Comparison of ENCODE assay signal across 19 cellular contexts in the genomic region with DNA sequence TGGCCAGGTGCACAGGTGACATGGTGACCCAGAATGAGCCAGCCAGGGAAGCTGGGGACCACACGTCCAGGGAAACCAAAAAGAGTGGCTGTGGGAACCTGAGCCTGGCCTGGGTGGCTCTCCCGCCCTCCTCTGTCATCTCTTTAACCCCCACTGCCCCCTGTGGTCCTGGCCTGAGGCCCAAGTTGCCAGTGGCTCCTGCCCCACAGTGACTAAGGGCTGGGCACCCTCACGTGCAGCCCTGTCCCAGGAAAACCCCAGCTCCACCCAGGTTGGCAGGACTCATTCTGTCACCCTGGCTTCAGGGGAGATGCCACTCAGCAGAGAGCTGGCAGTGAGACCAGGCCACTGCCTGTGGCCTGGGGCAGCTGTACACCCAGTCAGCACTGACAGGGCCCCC. TPM values are rescaled to one million over a fixed set of nuclear protein-coding genes. Genes with fewer than 3 reads are reported as not detected.
DNase-seq lines count a peak whose midpoint lies in the region; ATAC-seq, FAIRE-seq and TF ChIP-seq lines count a peak whose summit lies in the region.
"Had no signal": no experiment of that assay in that cellular context is flagged by ENCODE, and none has a peak within 500 bp of the region (broad histone marks: within the 10 kb centered on the region; RNA-seq: fewer than 3 reads in every experiment).

No MANE protein-coding gene starts in this region.

- H3K4me1 Mint-ChIP-seq in endothelial cell (ENCODE audit: unreplicated experiment), result no peaks in the 10 kb centered on the region

- no peak for FAIRE-seq in urothelium cell line (lab: Jason Lieb, UNC)
- FAIRE-seq: astrocyte had no signal

- H3K9me3 ChIP-seq in NT2/D1 (ENCODE audit: insufficient read depth, low read length), result no peaks in the 10 kb centered on the region
- H3K9me3 ChIP-seq in psoas muscle, result no peaks in the 10 kb centered on the region
- H3K9me3 ChIP-seq: BLaER1, esophagus muscularis mucosa, heart right ventricle had no signal

- peaks cover 3% of the 10 kb centered on the region for H3K36me3 Mint-ChIP-seq in endothelial cell (ENCODE audit: low read depth, unreplicated experiment)

- peak overlapping the region; percentile 54 for H3K27ac Mint-ChIP-seq in endothelial cell (ENCODE audit: unreplicated experiment)

- H3K27ac ChIP-seq in psoas muscle (peak overlapping the region; percentile 78), foreskin keratinocyte (no peak overlapping the region)
- H3K27ac ChIP-seq: BLaER1, KMS-11, SK-N-MC had no signal

- H3K4me3 Mint-ChIP-seq in endothelial cell (ENCODE audit: unreplicated experiment), result no peak overlapping the region
- H3K4me3 Mint-ChIP-seq: naive thymus-derived CD8-positive, alpha-beta T cell; stimulated activated naive B cell treated with anti-CD40 and anti-IgM and Interleukin-4, amounts not matched to agents 10 μg/mL and 1 μg/mL and 100 μg/mL, for 72 hours had no signal

- peak; percentile 79 to 85 (median 83) for ATAC-seq in psoas muscle
- ATAC-seq in HG03095 (IDR thresholded peaks at IDR 0.05; ENCODE audit: unreplicated experiment), result no peak
- no peak for ATAC-seq in foreskin keratinocyte
- ATAC-seq: naive thymus-derived CD8-positive, alpha-beta T cell; stimulated activated naive B cell treated with anti-CD40 and anti-IgM and Interleukin-4, amounts not matched to agents 10 μg/mL and 1 μg/mL and 100 μg/mL, for 72 hours had no signal

- DNase-seq in ELR (ENCODE audit: low read depth) (peak; percentile 36), NT2/D1 (ENCODE audit: low read depth, low spot score) (no peak), endothelial cell (ENCODE audit: low spot score) (no peak), psoas muscle (peak; percentile 83 to 95), urothelium cell line (ENCODE audit: low spot score) (no peak), EL (no peak), foreskin keratinocyte (no peak)
- DNase-seq: activated CD4-positive, alpha-beta T cell treated with anti-CD3 and anti-CD28 coated beads, Interleukin-2, amount 50 U/mL, for 48 hours; DMS53; heart right ventricle; naive thymus-derived CD8-positive, alpha-beta T cell; NCI-H1436; stimulated activated naive B cell treated with anti-CD40 and anti-IgM and Interleukin-4, amounts not matched to agents 10 μg/mL and 1 μg/mL and 100 μg/mL, for 72 hours had no signal

- H3K36me3 ChIP-seq in NT2/D1 (ENCODE audit: insufficient read depth, insufficient read length, low read length), result peaks cover 53% of the 10 kb centered on the region
- peaks cover 0 to 29% of the 10 kb centered on the region in 2 donors for H3K36me3 ChIP-seq in psoas muscle (ENCODE audit: insufficient read depth in 1 of 2, low read depth in 1 of 2)

- intact Hi-C loops in psoas muscle (cut with DNase I), result loop anchor here in 1 of 2 donors (2.0 to 10.0 kb wide), 3 partner anchors 50 to 186 kb away; a partner anchor contains a TSS

- peak overlapping the region; percentile 17 for H3K9ac ChIP-seq in NT2/D1 (ENCODE audit: insufficient read length, low read depth)
- H3K9ac ChIP-seq: BLaER1, KMS-11 had no signal

- H3K4me1 ChIP-seq in NT2/D1 (ENCODE audit: insufficient read depth, insufficient read length) (peaks cover 29% of the 10 kb centered on the region), psoas muscle (peaks cover 72% of the 10 kb centered on the region), foreskin keratinocyte (no peaks in the 10 kb centered on the region)

- H3K27me3 Mint-ChIP-seq in endothelial cell (ENCODE audit: unreplicated experiment), result peaks cover 6% of the 10 kb centered on the region
- H3K27me3 Mint-ChIP-seq: naive thymus-derived CD8-positive, alpha-beta T cell; stimulated activated naive B cell treated with anti-CD40 and anti-IgM and Interleukin-4, amounts not matched to agents 10 μg/mL and 1 μg/mL and 100 μg/mL, for 72 hours had no signal

- no peak for TF ChIP-seq CTCF in endothelial cell (IDR thresholded peaks at IDR 0.05; ENCODE audit: unreplicated experiment)
- no peak for TF ChIP-seq CTCF in psoas muscle (IDR thresholded peaks at IDR 0.05)
- no peak for TF ChIP-seq CTCF in foreskin keratinocyte (conservative IDR thresholded peaks at IDR 0.05)

- H3K4me3 ChIP-seq in NT2/D1 (ENCODE audit: insufficient read length, low read depth) (no peak overlapping the region), psoas muscle (no peak overlapping the region)
- H3K4me3 ChIP-seq: BLaER1, esophagus muscularis mucosa, heart right ventricle, SK-N-MC had no signal

- no peaks in the 10 kb centered on the region for H3K9me3 Mint-ChIP-seq in endothelial cell (ENCODE audit: unreplicated experiment)
- H3K9me3 Mint-ChIP-seq: naive thymus-derived CD8-positive, alpha-beta T cell; stimulated activated naive B cell treated with anti-CD40 and anti-IgM and Interleukin-4, amounts not matched to agents 10 μg/mL and 1 μg/mL and 100 μg/mL, for 72 hours had no signal

- H3K27me3 ChIP-seq in NT2/D1 (ENCODE audit: insufficient read depth, insufficient read length), result no peaks in the 10 kb centered on the region
- no peaks in the 10 kb centered on the region for H3K27me3 ChIP-seq in psoas muscle (ENCODE audit: insufficient read depth in 3 of 3, low read length in 2 of 3)
- no peaks in the 10 kb centered on the region for H3K27me3 ChIP-seq in foreskin keratinocyte
- H3K27me3 ChIP-seq: BLaER1, esophagus muscularis mucosa, heart right ventricle had no signal

- WGBS in psoas muscle, 3 donors, result 21 to 40% (median 30%) methylated on average over 3 of the region's 3 CpGs

RNA-seq across cellular contexts. Expression of a gene that starts 30.6 kb away (rescaled TPM):
- total RNA-seq in endothelial cell (ENCODE audit: unreplicated experiment) (68.5 TPM), psoas muscle (10 to 100 TPM in 3 of 4 donors, 1 to 10 TPM in 1; 9.8 to 17.0 (median 10.9) TPM), foreskin keratinocyte (16.5 and 19.9 TPM in 2 replicates)
- polyA plus RNA-seq in psoas muscle (1 to 10 TPM; 6.3 to 8.6 (median 8.0) TPM), foreskin keratinocyte (22.1 and 23.2 TPM in 2 replicates)

RNA-seq across cellular contexts. Expression of a gene that starts 49.3 kb away (rescaled TPM):
- total RNA-seq in endothelial cell (ENCODE audit: unreplicated experiment), result 60.7 TPM
- total RNA-seq in psoas muscle, result 10 to 100 TPM; 29.1 to 46.1 (median 29.6) TPM
- 10 to 100 TPM; 25.8 to 37.8 (median 28.6) TPM for polyA plus RNA-seq in psoas muscle
- total RNA-seq in foreskin keratinocyte, result 46.3 and 48.7 TPM in 2 replicates
- polyA plus RNA-seq in foreskin keratinocyte, result 54.0 and 65.3 TPM in 2 replicates

RNA-seq across cellular contexts. Expression of a gene that starts 53.4 kb away (rescaled TPM):
- total RNA-seq in endothelial cell (ENCODE audit: unreplicated experiment) (11.0 TPM), psoas muscle (10 to 100 TPM; 17.5 to 40.2 (median 24.9) TPM), foreskin keratinocyte (13.0 and 13.4 TPM in 2 replicates)
- polyA plus RNA-seq in psoas muscle (10 to 100 TPM in 1 of 3 donors, 1 to 10 TPM in 2; 7.5 to 12.3 (median 9.2) TPM), foreskin keratinocyte (6.8 and 8.1 TPM in 2 replicates)

Comparison
In these comparisons a context has a peak if more than half of its experiments do, and no peak if none do; other contexts are left out.
1. DNase-seq: peak in ELR (single experiment) and psoas muscle (2 of 2); none in NT2/D1 (single experiment), endothelial cell (single experiment), urothelium cell line (single experiment), EL (single experiment) and foreskin keratinocyte (0 of 2).
2. ATAC-seq: peak in psoas muscle (4 of 4); none in HG03095 (single experiment) and foreskin keratinocyte (single experiment).